16 cellular contexts compared by ENCODE assay signal in genomic region chr5:76524872-76525271, GRCh38.
DNase-seq lines count a peak whose midpoint lies in the region; ATAC-seq and TF ChIP-seq lines count a peak whose summit lies in the region.
"Had no signal": no experiment of that assay in that cellular context is flagged by ENCODE, and none has a peak within 500 bp of the region (broad histone marks: within the 10 kb centered on the region; RNA-seq: fewer than 3 reads in every experiment).

No MANE protein-coding gene starts in this region.

- no peaks in the 10 kb centered on the region for H3K36me3 Mint-ChIP-seq in WTC11
- H3K36me3 Mint-ChIP-seq: naive B cell had no signal

- intact Hi-C loops in spleen (cut with DNase I; ENCODE audit: low total_unique reads), result no loop called here

- no peak for TF ChIP-seq CTCF in HEK293 (tag by site-specific recombination; IDR thresholded peaks at IDR 0.05)
- no peak for TF ChIP-seq CTCF in WTC11 (IDR thresholded peaks at IDR 0.05)
- no peak for TF ChIP-seq CTCF in fibroblast of villous mesenchyme (IDR thresholded peaks at IDR 0.05; ENCODE audit: insufficient read depth, low read depth, low read length)
- TF ChIP-seq CTCF in spleen (IDR thresholded peaks at IDR 0.05 in 8 of 11, conservative IDR thresholded peaks at IDR 0.05 in 3 of 11), result no peak

- no peak for DNase-seq in WTC11 (ENCODE audit: low spot score)
- peak; percentile 10 for DNase-seq in fibroblast of villous mesenchyme (ENCODE audit: low read depth)
- DNase-seq in activated effector memory CD4-positive, alpha-beta T cell treated with Interleukin-2 at 50 U/mL for 16 hours, result no peak
- DNase-seq in spleen, result no peak
- DNase-seq: activated CD4-positive, alpha-beta T cell treated with anti-CD3 and anti-CD28 coated beads, Interleukin-2, amount 10 ng/mL, durations not matched to agents 24 days and 14 days; naive B cell; NCI-H146; SIG-M5; T1000 had no signal

- 54 to 80% (median 65%) methylated on average over 2 of the region's 2 CpGs for WGBS in spleen, 5 donors

- H3K36me3 ChIP-seq in BLaER1 treated with 17β-estradiol and CSF1 and Interleukin-3, amounts not matched to agents 10 nM and 100 nM, result peaks cover 0 to 3% (median 0%) of the 10 kb centered on the region in 11 experiments; a peak in 2 of 22 replicates
- no peaks in the 10 kb centered on the region for H3K36me3 ChIP-seq in HEK293 (ENCODE audit: control insufficient read depth in 2 of 2, insufficient read depth in 1 of 2, low read length in 2 of 2)
- H3K36me3 ChIP-seq in spleen, result no peaks in the 10 kb centered on the region
- H3K36me3 ChIP-seq: vagina had no signal

- TF ChIP-seq POLR2A in spleen (IDR thresholded peaks at IDR 0.05), result no peak

- H3K27me3 Mint-ChIP-seq in WTC11 (ENCODE audit: low read depth), result no peaks in the 10 kb centered on the region; the same call in 1 of the 2 replicates
- H3K27me3 Mint-ChIP-seq: activated CD4-positive, alpha-beta T cell treated with anti-CD3 and anti-CD28 coated beads, Interleukin-2, amount 10 ng/mL, durations not matched to agents 24 days and 14 days; naive B cell had no signal

- peaks cover 0 to 100% (median 69%) of the 10 kb centered on the region in 11 experiments; a peak in 20 of 22 replicates for H4K20me1 ChIP-seq in BLaER1 treated with 17β-estradiol and CSF1 and Interleukin-3, amounts not matched to agents 10 nM and 100 nM

- peak overlapping the region; percentile 51 for H3K4me3 Mint-ChIP-seq in WTC11
- H3K4me3 Mint-ChIP-seq: activated CD4-positive, alpha-beta T cell treated with anti-CD3 and anti-CD28 coated beads, Interleukin-2, amount 10 ng/mL, durations not matched to agents 24 days and 14 days; naive B cell had no signal

- CTCF ChIA-PET in HEK293 (lab: Yijun Ruan, JAX), result no interaction called here
- CTCF ChIA-PET in WTC11 (lab: Charles Lee), result interaction anchor here (0.9 kb wide), 1 partner anchor 20 kb away, joined by 3 read pairs; no protein-coding TSS in a partner anchor

- H3K4me1 Mint-ChIP-seq in WTC11, result peaks cover 85% of the 10 kb centered on the region

- H3K4me1 ChIP-seq in BLaER1 treated with 17β-estradiol and CSF1 and Interleukin-3, amounts not matched to agents 10 nM and 100 nM, result peaks cover 49 to 95% (median 72%) of the 10 kb centered on the region in 10 experiments
- H3K4me1 ChIP-seq in HEK293 (ENCODE audit: control insufficient read depth, insufficient read depth, low read length), result peaks cover 23% of the 10 kb centered on the region
- H3K4me1 ChIP-seq in spleen, result peaks cover 0 to 24% (median 5%) of the 10 kb centered on the region in 6 donors

- H3K9me3 ChIP-seq in BLaER1 treated with 17β-estradiol and CSF1 and Interleukin-3, amounts not matched to agents 10 nM and 100 nM (replicated peaks in 1 of 11), result no peaks in the 10 kb centered on the region; a peak in 1 of 22 replicates
- H3K9me3 ChIP-seq in HEK293 (ENCODE audit: control insufficient read depth, insufficient read depth, low read depth, low read length) (no peaks in the 10 kb centered on the region), spleen (no peaks in the 10 kb centered on the region)
- H3K9me3 ChIP-seq: vagina had no signal

- POLR2A ChIA-PET in HEK293 (lab: Yijun Ruan, JAX) (no interaction called here), WTC11 (lab: Charles Lee) (no interaction called here)

- H3K4me2 ChIP-seq in BLaER1 treated with 17β-estradiol and CSF1 and Interleukin-3, amounts not matched to agents 10 nM and 100 nM, result peak overlapping the region in 9 of 11 experiments; percentile 16 to 54 (median 36); a peak in 12 of 22 replicates

- H3K27me3 ChIP-seq in BLaER1 treated with 17β-estradiol and CSF1 and Interleukin-3, amounts not matched to agents 10 nM and 100 nM, result no peaks in the 10 kb centered on the region
- H3K27me3 ChIP-seq in spleen (replicated peaks in 1 of 7), result no peaks in the 10 kb centered on the region
- H3K27me3 ChIP-seq: vagina had no signal

- no peak overlapping the region for H3K4me3 ChIP-seq in BLaER1 treated with 17β-estradiol and CSF1 and Interleukin-3, amounts not matched to agents 10 nM and 100 nM
- H3K4me3 ChIP-seq in HEK293 (ENCODE audit: low read depth, low read length) (no peak overlapping the region), fibroblast of villous mesenchyme (ENCODE audit: low read depth, low read length) (no peak overlapping the region), spleen (no peak overlapping the region)
- H3K4me3 ChIP-seq: lung, vagina had no signal

- H3K27ac ChIP-seq in BLaER1 treated with 17β-estradiol and CSF1 and Interleukin-3, amounts not matched to agents 10 nM and 100 nM, result no peak overlapping the region
- H3K27ac ChIP-seq in HEK293 (ENCODE audit: extremely low read depth, low read depth, low read length) (no peak overlapping the region), spleen (no peak overlapping the region)
- H3K27ac ChIP-seq: vagina had no signal

- ATAC-seq in WTC11 (no peak), GM18909 (IDR thresholded peaks at IDR 0.05; ENCODE audit: poor library complexity, unreplicated experiment) (no peak), HG03354 (IDR thresholded peaks at IDR 0.05; ENCODE audit: poor library complexity, severe bottlenecking, unreplicated experiment) (no peak)
- ATAC-seq: activated naive CD4-positive, alpha-beta T cell treated with anti-CD3 and anti-CD28 coated beads, Interleukin-2, amount 50 U/mL, for 72 hours had no signal

- no peak overlapping the region for H3K9ac ChIP-seq in BLaER1 treated with 17β-estradiol and CSF1 and Interleukin-3, amounts not matched to agents 10 nM and 100 nM

- H3K9me3 Mint-ChIP-seq in WTC11, result no peaks in the 10 kb centered on the region
- H3K9me3 Mint-ChIP-seq: activated CD4-positive, alpha-beta T cell treated with anti-CD3 and anti-CD28 coated beads, Interleukin-2, amount 10 ng/mL, durations not matched to agents 24 days and 14 days had no signal

- peak overlapping the region; percentile 95 for H3K27ac Mint-ChIP-seq in WTC11
- H3K27ac Mint-ChIP-seq: activated CD4-positive, alpha-beta T cell treated with anti-CD3 and anti-CD28 coated beads, Interleukin-2, amount 10 ng/mL, durations not matched to agents 24 days and 14 days; activated naive CD4-positive, alpha-beta T cell treated with anti-CD3 and anti-CD28 coated beads, Interleukin-2, amount 50 U/mL, for 72 hours had no signal

TF ChIP-seq in HEK293, 187 proteins besides CTCF, POLR2A, EP300 and RAD21 (continues in another document):
- no peak for TF ChIP-seq GLI4 (tag by site-specific recombination; IDR thresholded peaks at IDR 0.05)
- TF ChIP-seq MZF1 (tag by site-specific recombination; IDR thresholded peaks at IDR 0.05; ENCODE audit: borderline replicate concordance), result peak; percentile 62; the same call in 1 of the 2 replicates
- TF ChIP-seq ZIC2 (tag by site-specific recombination; IDR thresholded peaks at IDR 0.05), result no peak
- no peak for TF ChIP-seq ZNF292 (tag by site-specific recombination; IDR thresholded peaks at IDR 0.05; ENCODE audit: borderline replicate concordance, low read depth)
- no peak for TF ChIP-seq ZNF19 (tag by site-specific recombination; IDR thresholded peaks at IDR 0.05; ENCODE audit: low read depth)
- no peak for TF ChIP-seq ZNF670 (tag by site-specific recombination; IDR thresholded peaks at IDR 0.05; ENCODE audit: low read depth)
- no peak for TF ChIP-seq ZBTB20 (tag by site-specific recombination; IDR thresholded peaks at IDR 0.05)

TF ChIP-seq in WTC11, 78 proteins besides CTCF, POLR2A, EP300 and RAD21 (continues in another document):
- TF ChIP-seq MYBL2 (CRISPR knock-in tag; IDR thresholded peaks at IDR 0.05) (no peak), FOXP4 (CRISPR knock-in tag; IDR thresholded peaks at IDR 0.05) (no peak), NR3C1 (CRISPR knock-in tag; conservative IDR thresholded peaks at IDR 0.05; ENCODE audit: low read depth) (no peak), RELA (CRISPR knock-in tag; IDR thresholded peaks at IDR 0.05; ENCODE audit: borderline replicate concordance) (no peak), PREB (CRISPR knock-in tag; IDR thresholded peaks at IDR 0.05; ENCODE audit: borderline replicate concordance) (no peak)
